In the genomic region with DNA sequence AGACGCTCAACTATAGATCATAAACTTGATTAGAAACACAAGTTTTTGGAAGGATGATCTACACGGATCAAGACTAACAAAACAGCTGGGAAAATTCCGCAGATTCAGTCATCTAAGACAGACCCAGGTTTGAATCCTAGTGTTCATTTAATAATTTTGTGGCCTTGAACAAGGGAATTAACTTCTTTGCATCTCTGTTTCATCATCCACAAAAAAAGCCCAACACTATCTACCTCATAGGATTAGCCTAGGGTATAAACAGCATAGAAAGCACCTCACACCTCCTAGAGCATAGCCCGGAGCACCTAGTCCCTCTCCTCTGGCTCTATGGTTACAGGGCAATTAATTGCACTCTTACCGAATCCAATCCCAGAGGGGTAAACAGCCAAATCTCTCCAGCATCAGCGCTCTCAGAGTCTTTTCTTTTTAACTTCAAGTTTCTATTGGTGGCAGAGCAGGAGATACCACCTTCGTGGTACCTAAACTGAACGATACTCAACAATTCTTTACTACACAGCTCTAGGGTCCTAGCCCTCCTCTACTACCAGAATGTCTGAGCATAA, we compare ENCODE assay signal across 8 cellular contexts. TPM values are rescaled to one million over a fixed set of nuclear protein-coding genes. Genes with fewer than 3 reads are reported as not detected.
DNase-seq lines count a peak whose midpoint lies in the region; ATAC-seq lines count a peak whose summit lies in the region.

No MANE protein-coding gene starts in this region.

- POLR2A ChIA-PET in activated CD4-positive, alpha-beta memory T cell treated with anti-CD3 and anti-CD28 coated beads for 36 hours (lab: Charles Lee): interaction anchor here (0.6 kb wide), 1 partner anchor 920 kb away, joined by 3 read pairs; no protein-coding TSS in a partner anchor

- no peaks in the 10 kb centered on the region for H3K27me3 Mint-ChIP-seq in activated T-cell treated with anti-CD3 and anti-CD28 coated beads, Interleukin-2, amount 50 U/mL, for 4 hours (ENCODE audit: low read depth)
- no peaks in the 10 kb centered on the region for H3K27me3 Mint-ChIP-seq in activated CD4-positive, alpha-beta memory T cell treated with anti-CD3 and anti-CD28 coated beads for 36 hours

- CTCF ChIA-PET in activated CD4-positive, alpha-beta memory T cell treated with anti-CD3 and anti-CD28 coated beads for 36 hours (lab: Charles Lee): interaction anchor here (0.5 to 1.5 kb wide), 3 partner anchors 164 to 584 kb away, joined by 3 to 4 read pairs (median 3); no protein-coding TSS in a partner anchor

- no peaks in the 10 kb centered on the region for H3K27me3 ChIP-seq in iPS-18a (ENCODE audit: control insufficient read depth, insufficient read depth, low read length)

- H3K4me3 Mint-ChIP-seq in activated T-cell treated with anti-CD3 and anti-CD28 coated beads, Interleukin-2, amount 50 U/mL, for 4 hours: peak overlapping the region; percentile 90
- peak overlapping the region; percentile 90 for H3K4me3 Mint-ChIP-seq in activated CD4-positive, alpha-beta memory T cell treated with anti-CD3 and anti-CD28 coated beads for 36 hours

- ATAC-seq in activated T-cell treated with anti-CD3 and anti-CD28 coated beads, Interleukin-2, amount 50 U/mL, for 4 hours: no peak

- no peaks in the 10 kb centered on the region for H3K36me3 ChIP-seq in iPS-18a (ENCODE audit: control insufficient read depth, low read depth, low read length)

- H3K9me3 ChIP-seq in iPS-18a (ENCODE audit: control insufficient read depth, low read depth, low read length): no peaks in the 10 kb centered on the region

- H3K9ac ChIP-seq in iPS-18a (ENCODE audit: low read length): peak overlapping the region; percentile 99

- intact Hi-C loops in activated CD4-positive, alpha-beta memory T cell treated with anti-CD3 and anti-CD28 coated beads for 36 hours (cut with micrococcal nuclease): loop anchor here (1.0 to 2.0 kb wide), 3 partner anchors 7 to 593 kb away; no protein-coding TSS in a partner anchor

- peak overlapping the region; percentile 99 for H3K27ac Mint-ChIP-seq in activated CD4-positive, alpha-beta memory T cell treated with anti-CD3 and anti-CD28 coated beads for 36 hours

- no peaks in the 10 kb centered on the region for H3K9me3 Mint-ChIP-seq in activated T-cell treated with anti-CD3 and anti-CD28 coated beads, Interleukin-2, amount 50 U/mL, for 4 hours
- no peaks in the 10 kb centered on the region for H3K9me3 Mint-ChIP-seq in activated CD4-positive, alpha-beta memory T cell treated with anti-CD3 and anti-CD28 coated beads for 36 hours

- no peak for DNase-seq in activated T-cell treated with anti-CD3 and anti-CD28 coated beads, Interleukin-2, amount 50 U/mL, for 4 hours
- no peak for DNase-seq in activated T-cell treated with anti-CD3 and anti-CD28 coated beads, Interleukin-2, amount 50 U/mL, for 1 hour
- DNase-seq in activated CD4-positive, alpha-beta memory T cell treated with anti-CD3 and anti-CD28 coated beads for 36 hours: no peak
- DNase-seq in LoVo (ENCODE audit: low spot score): no peak
- no peak for DNase-seq in SHP77 (lab: John Stamatoyannopoulos, UW)
- DNase-seq in activated effector memory CD4-positive, alpha-beta T cell treated with anti-CD3 and anti-CD28 coated beads, Interleukin-2, amount 50 U/mL, for 16 hours: no peak

- H3K36me3 Mint-ChIP-seq in activated T-cell treated with anti-CD3 and anti-CD28 coated beads, Interleukin-2, amount 50 U/mL, for 4 hours (ENCODE audit: insufficient read depth): peaks cover 14% of the 10 kb centered on the region
- H3K36me3 Mint-ChIP-seq in activated CD4-positive, alpha-beta memory T cell treated with anti-CD3 and anti-CD28 coated beads for 36 hours: peaks cover 17% of the 10 kb centered on the region

- H3K27ac ChIP-seq in iPS-18a (ENCODE audit: low read length) (no peak overlapping the region), temporal lobe (ENCODE audit: low read depth, low read length) (peak overlapping the region; percentile 34)

- H3K4me1 Mint-ChIP-seq in activated T-cell treated with anti-CD3 and anti-CD28 coated beads, Interleukin-2, amount 50 U/mL, for 4 hours (ENCODE audit: low read depth): peaks cover 53% of the 10 kb centered on the region
- peaks cover 44% of the 10 kb centered on the region for H3K4me1 Mint-ChIP-seq in activated CD4-positive, alpha-beta memory T cell treated with anti-CD3 and anti-CD28 coated beads for 36 hours (ENCODE audit: low read depth)

- peaks cover 40% of the 10 kb centered on the region for H3K4me1 ChIP-seq in iPS-18a (ENCODE audit: control insufficient read depth, low read depth, low read length)

- H3K4me3 ChIP-seq in iPS-18a (ENCODE audit: low read length): peak overlapping the region; percentile 96

RNA-seq across cellular contexts. Expression of gene TBL1XR1, which starts 3.5 kb away (rescaled TPM):
- 100 to 1,000 TPM; 141 to 161 (median 154) TPM for total RNA-seq in activated T-cell treated with anti-CD3 and anti-CD28 coated beads, Interleukin-2, amount 50 U/mL, for 4 hours
- 100 to 1,000 TPM; 158 to 167 TPM for total RNA-seq in activated CD4-positive, alpha-beta memory T cell treated with anti-CD3 and anti-CD28 coated beads for 36 hours
- total RNA-seq in temporal lobe: 187 TPM
